ENCODE assay signal across 36 cellular contexts in genomic region chr17:34412022-34412421, GRCh38. TPM values are rescaled to one million over a fixed set of nuclear protein-coding genes. Genes with fewer than 3 reads are reported as not detected.
"Had no signal": no experiment of that assay in that cellular context is flagged by ENCODE, and none has a peak within 500 bp of the region (broad histone marks: within the 10 kb centered on the region; RNA-seq: fewer than 3 reads in every experiment).

No MANE protein-coding gene starts in this region.

- H3K27ac Mint-ChIP-seq: naive thymus-derived CD8-positive, alpha-beta T cell; nephron; neural progenitor cell; progenitor cell of endocrine pancreas; stimulated activated memory B cell treated with anti-CD40 and anti-IgM and Interleukin-4, amounts not matched to agents 10 μg/mL and 1 μg/mL and 100 μg/mL, for 72 hours had no signal

- H3K4me1 Mint-ChIP-seq: naive thymus-derived CD8-positive, alpha-beta T cell; nephron; stimulated activated memory B cell treated with anti-CD40 and anti-IgM and Interleukin-4, amounts not matched to agents 10 μg/mL and 1 μg/mL and 100 μg/mL, for 72 hours had no signal

- H3K27me3 ChIP-seq: ovary, right atrium auricular region, right lobe of liver, testis, vagina had no signal

- H3K4me3 ChIP-seq: lower lobe of right lung, neural progenitor cell, ovary, right atrium auricular region, right lobe of liver, smooth muscle cell, stomach, testis, thyroid gland, transverse colon, upper lobe of left lung, vagina had no signal

- H3K9me3 Mint-ChIP-seq: naive thymus-derived CD8-positive, alpha-beta T cell; nephron; neural progenitor cell; stimulated activated memory B cell treated with anti-CD40 and anti-IgM and Interleukin-4, amounts not matched to agents 10 μg/mL and 1 μg/mL and 100 μg/mL, for 72 hours had no signal

- ATAC-seq: left cardiac atrium; left lobe of liver; lower lobe of right lung; naive thymus-derived CD8-positive, alpha-beta T cell; right lobe of liver; stimulated activated naive CD8-positive, alpha-beta T cell treated with anti-CD3 and anti-CD28 coated beads, Interleukin-15, Interleukin-2, amounts not matched to agents 100 U/mL and 50 U/mL, for 24 hours had no signal

- H3K36me3 ChIP-seq: lower lobe of right lung, neural progenitor cell, neutrophil, ovary, right atrium auricular region, right lobe of liver, stomach, thyroid gland, transverse colon, upper lobe of left lung, vagina had no signal

- DNase-seq: hippocampal formation; kidney glomerular epithelial cell; left cardiac atrium; lower lobe of right lung; mammary epithelial cell; mesenchymal stem cell; naive thymus-derived CD8-positive, alpha-beta T cell; ovary; right lobe of liver; stimulated activated CD4-positive, alpha-beta T cell treated with anti-CD3 and anti-CD28 coated beads, Interleukin-1b, Interleukin-23, amount 100 ng/mL, for 48 hours; stimulated activated CD4-positive, alpha-beta T cell treated with anti-CD3 and anti-CD28 coated beads, Interleukin-2, amount 100 ng/mL, for 48 hours; stimulated activated CD4-positive, alpha-beta T cell treated with anti-CD3 and anti-CD28 coated beads, Interleukin-4, amount 100 ng/mL, for 4 hours; stimulated activated CD8-positive, alpha-beta memory T cell treated with anti-CD3 and anti-CD28 coated beads, Interleukin-4, amount 100 ng/mL, for 48 hours; stimulated activated naive CD8-positive, alpha-beta T cell treated with anti-CD3 and anti-CD28 coated beads, Interleukin-15, Interleukin-2, amounts not matched to agents 100 U/mL and 50 U/mL, for 24 hours; stomach; testis; thyroid gland; transverse colon; upper lobe of left lung had no signal

- H3K36me3 Mint-ChIP-seq: naive thymus-derived CD8-positive, alpha-beta T cell; neural progenitor cell; stimulated activated memory B cell treated with anti-CD40 and anti-IgM and Interleukin-4, amounts not matched to agents 10 μg/mL and 1 μg/mL and 100 μg/mL, for 72 hours had no signal

- H3K4me3 Mint-ChIP-seq: naive thymus-derived CD8-positive, alpha-beta T cell; nephron; neural progenitor cell; stimulated activated memory B cell treated with anti-CD40 and anti-IgM and Interleukin-4, amounts not matched to agents 10 μg/mL and 1 μg/mL and 100 μg/mL, for 72 hours had no signal

- FAIRE-seq: keratinocyte had no signal

RNA-seq across cellular contexts. Expression of gene CCL1, which starts 49.0 kb away (rescaled TPM):
- total RNA-seq: left cardiac atrium; left lobe of liver; liver; lower lobe of right lung; mammary epithelial cell; mucosa of gallbladder; naive thymus-derived CD8-positive, alpha-beta T cell; omental fat pad; ovary; progenitor cell of endocrine pancreas; pulmonary artery endothelial cell; renal cortical epithelial cell; right atrium auricular region; right lobe of liver; skeletal muscle tissue; smooth muscle cell; stomach; thyroid gland; transverse colon; upper lobe of left lung; urinary bladder; vagina had no signal

RNA-seq across cellular contexts. Expression of gene CCL13, which starts 55.7 kb away (rescaled TPM):
- total RNA-seq: left lobe of liver; mammary epithelial cell; naive thymus-derived CD8-positive, alpha-beta T cell; progenitor cell of endocrine pancreas; pulmonary artery endothelial cell; renal cortical epithelial cell; smooth muscle cell; testis had no signal
